Comparison of ENCODE assay signal across 12 cellular contexts in genomic region chr9:69976165-69976564, GRCh38.
DNase-seq lines count a peak whose midpoint lies in the region; ATAC-seq, FAIRE-seq and TF ChIP-seq lines count a peak whose summit lies in the region.
"Had no signal": no experiment of that assay in that cellular context is flagged by ENCODE, and none has a peak within 500 bp of the region (broad histone marks: within the 10 kb centered on the region; RNA-seq: fewer than 3 reads in every experiment).

No MANE protein-coding gene starts in this region.

- H3K9me1 ChIP-seq in keratinocyte (ENCODE audit: control insufficient read depth, extremely low read depth, insufficient read depth, low read length) = no peaks in the 10 kb centered on the region

- ATAC-seq in stimulated activated naive CD8-positive, alpha-beta T cell treated with anti-CD3 and anti-CD28 coated beads, Interleukin-15, Interleukin-2, amounts not matched to agents 100 U/mL and 50 U/mL, for 24 hours = no peak
- ATAC-seq: GM12878 had no signal

- H3K79me2 ChIP-seq in keratinocyte (ENCODE audit: control insufficient read depth, insufficient read depth, low read length) = no peaks in the 10 kb centered on the region

- H3K27ac ChIP-seq in keratinocyte (ENCODE audit: control insufficient read depth, insufficient read depth, low read length) (peak overlapping the region; percentile 61), dorsolateral prefrontal cortex (no peak overlapping the region)

- H3K4me3 ChIP-seq in astrocyte of the spinal cord (ENCODE audit: low read depth, low read length) (no peak overlapping the region), keratinocyte (ENCODE audit: control insufficient read depth in 2 of 3, extremely low read depth in 1 of 3, insufficient read depth in 2 of 3, low read depth in 1 of 3, low read length in 3 of 3) (no peak overlapping the region), dorsolateral prefrontal cortex (no peak overlapping the region)
- H3K4me3 ChIP-seq: GM12878 had no signal

- no peak overlapping the region for H3K9ac ChIP-seq in keratinocyte (ENCODE audit: control insufficient read depth, extremely low read depth, insufficient read depth, low read length)

- no peak for FAIRE-seq in keratinocyte (lab: Jason Lieb, UNC)
- FAIRE-seq: GM12878 had no signal

- H4K20me1 ChIP-seq in keratinocyte (ENCODE audit: control insufficient read depth, extremely low read depth, insufficient read depth, low read length) = no peaks in the 10 kb centered on the region

- H2AFZ ChIP-seq in keratinocyte (ENCODE audit: control insufficient read depth, low read length) = peak overlapping the region; percentile 24

- TF ChIP-seq CTCF in astrocyte of the spinal cord (IDR thresholded peaks at IDR 0.05; ENCODE audit: low read depth, low read length) (no peak), keratinocyte (optimal IDR thresholded peaks at IDR 0.05 in 1 of 3, IDR thresholded peaks at IDR 0.05 in 1 of 3, conservative IDR thresholded peaks at IDR 0.05 in 1 of 3; ENCODE audit: extremely low read depth in 1 of 3, insufficient read depth in 2 of 3, low read length in 3 of 3) (no peak), dorsolateral prefrontal cortex (IDR thresholded peaks at IDR 0.05 in 54 of 56, conservative IDR thresholded peaks at IDR 0.05 in 2 of 56; ENCODE audit: low read depth in 1 of 56, partially characterized antibody in 56 of 56) (no peak)

- no peaks in the 10 kb centered on the region for H3K9me3 ChIP-seq in keratinocyte (ENCODE audit: control insufficient read depth, low read depth, low read length)

- intact Hi-C loops in dorsolateral prefrontal cortex (cut with DNase I) = no loop called here

- peak overlapping the region; percentile 29 for H3K4me2 ChIP-seq in keratinocyte (ENCODE audit: control insufficient read depth, extremely low read depth, insufficient read depth, low read depth, low read length)

- in situ Hi-C loops in astrocyte of the spinal cord (cut with HindIII; ENCODE audit: low sequenced_read_pairs) = no loop called here

- dilution Hi-C loops in keratinocyte (cut with MboI; ENCODE audit: extremely low pct_ligation_motif_present, low sequenced_read_pairs) = no loop called here

- DNase-seq in AG08395 (ENCODE audit: low spot score) (peak; percentile 70), HS-27A (ENCODE audit: low read depth) (peak; percentile 76), astrocyte of the spinal cord (ENCODE audit: low read depth, low spot score) (peak; percentile 92), keratinocyte (ENCODE audit: low read depth, low spot score) (peak; percentile 57), dorsolateral prefrontal cortex (no peak)
- no peak for DNase-seq in stimulated activated naive CD8-positive, alpha-beta T cell treated with anti-CD3 and anti-CD28 coated beads, Interleukin-15, Interleukin-2, amounts not matched to agents 100 U/mL and 50 U/mL, for 24 hours
- no peak for DNase-seq in stimulated activated CD4-positive, alpha-beta T cell treated with anti-CD3 and anti-CD28 coated beads, Interleukin-2, amount 100 ng/mL, for 24 hours
- DNase-seq in NK-92 treated with Interleukin-12 subunit alpha and Interleukin-12 subunit beta, amount 100 ng/mL, for 24 hours (lab: John Stamatoyannopoulos, UW) = no peak
- DNase-seq: activated T-cell treated with anti-CD3 and anti-CD28 coated beads, Interleukin-2, amount 50 U/mL, for 24 hours; CD4-positive, alpha-beta memory T cell; occipital lobe had no signal

- H3K36me3 ChIP-seq in keratinocyte (ENCODE audit: control insufficient read depth in 2 of 2, extremely low read depth in 1 of 2, insufficient read depth in 2 of 2, low read length in 2 of 2) = no peaks in the 10 kb centered on the region

- H3K4me1 ChIP-seq in keratinocyte (ENCODE audit: control insufficient read depth, extremely low read depth, insufficient read depth, low read length) = peaks cover 15% of the 10 kb centered on the region

- H3K27me3 ChIP-seq in keratinocyte (ENCODE audit: control insufficient read depth, extremely low read depth, insufficient read depth, low read length) (no peaks in the 10 kb centered on the region), dorsolateral prefrontal cortex (peaks cover 0 to 3% (median 0%) of the 10 kb centered on the region in 45 donors)

Comparison
In these comparisons a context has a peak if more than half of its experiments do, and no peak if none do; other contexts are left out.
1. DNase-seq: peak in AG08395 (single experiment), HS-27A (single experiment), astrocyte of the spinal cord (single experiment) and keratinocyte (single experiment); none in stimulated activated naive CD8-positive, alpha-beta T cell treated with anti-CD3 and anti-CD28 coated beads, Interleukin-15, Interleukin-2, amounts not matched to agents 100 U/mL and 50 U/mL, for 24 hours (single experiment), stimulated activated CD4-positive, alpha-beta T cell treated with anti-CD3 and anti-CD28 coated beads, Interleukin-2, amount 100 ng/mL, for 24 hours (0 of 2), NK-92 treated with Interleukin-12 subunit alpha and Interleukin-12 subunit beta, amount 100 ng/mL, for 24 hours (single experiment) and dorsolateral prefrontal cortex (0 of 10).